In genomic region chr11:44637477-44637876, GRCh38 we compare ENCODE assay signal across 34 cellular contexts.
DNase-seq lines count a peak whose midpoint lies in the region; ATAC-seq and TF ChIP-seq lines count a peak whose summit lies in the region.
"Had no signal": no experiment of that assay in that cellular context is flagged by ENCODE, and none has a peak within 500 bp of the region (broad histone marks: within the 10 kb centered on the region; RNA-seq: fewer than 3 reads in every experiment).

No MANE protein-coding gene starts in this region.

- CTCF ChIA-PET in MCF 10A (lab: Yijun Ruan, JAX), result interaction anchor here (0.5 kb wide), 1 partner anchor 695 kb away, joined by 3 read pairs; no protein-coding TSS in a partner anchor

- ATAC-seq in HG03108 (IDR thresholded peaks at IDR 0.05; ENCODE audit: unreplicated experiment), result no peak
- ATAC-seq: left lung, sciatic nerve had no signal

- H3K9me3 ChIP-seq in breast epithelium, result peaks cover 3 to 5% of the 10 kb centered on the region in 2 donors
- H3K9me3 ChIP-seq: SJCRH30, tibial artery had no signal

- H3K36me3 Mint-ChIP-seq in MCF 10A (ENCODE audit: insufficient read depth, unreplicated experiment) (no peaks in the 10 kb centered on the region), osteocyte (ENCODE audit: unreplicated experiment) (no peaks in the 10 kb centered on the region)
- H3K36me3 Mint-ChIP-seq: activated naive CD8-positive, alpha-beta T cell treated with anti-CD3 and anti-CD28 coated beads for 36 hours; CD4-positive, CD25-positive, alpha-beta regulatory T cell had no signal

- no peaks in the 10 kb centered on the region for H3K27me3 ChIP-seq in breast epithelium
- H3K27me3 ChIP-seq: ascending aorta, SJCRH30 had no signal

- TF ChIP-seq CTCF in MCF 10A (IDR thresholded peaks at IDR 0.05; ENCODE audit: unreplicated experiment) (no peak), breast epithelium (IDR thresholded peaks at IDR 0.05) (no peak), fibroblast of mammary gland (conservative IDR thresholded peaks at IDR 0.05; ENCODE audit: control insufficient read depth, insufficient read depth, low read depth, low read length) (no peak), osteocyte (IDR thresholded peaks at IDR 0.05) (no peak)

- no TSS peak for BruUV-seq in MCF 10A (replicated peaks; lab: Mats Ljungman, UMichigan)

- no peak overlapping the region for H3K27ac ChIP-seq in breast epithelium
- H3K27ac ChIP-seq: 22Rv1, ascending aorta, left lung, SJCRH30, tibial artery, WERI-Rb-1 had no signal

- DNase-seq in MCF 10A (ENCODE audit: unreplicated experiment) (peak; percentile 44), breast epithelium (ENCODE audit: low spot score in 2 of 2) (no peak), SIG-M5 (lab: John Stamatoyannopoulos, UW) (peak; percentile 60), fibroblast of mammary gland (ENCODE audit: low read depth) (peak; percentile 18), osteocyte (ENCODE audit: extremely low spot score, unreplicated experiment) (no peak), AG20443 (ENCODE audit: low spot score) (no peak)
- DNase-seq in central memory CD4-positive, alpha-beta T cell, result no peak
- DNase-seq: activated CD4-positive, alpha-beta T cell treated with anti-CD3 and anti-CD28 coated beads for 48 hours; activated CD8-positive, alpha-beta memory T cell treated with anti-CD3 and anti-CD28 coated beads for 24 hours; activated naive CD8-positive, alpha-beta T cell treated with anti-CD3 and anti-CD28 coated beads for 36 hours; activated T-cell treated with anti-CD3 and anti-CD28 coated beads for 4 hours; Calu3; CD4-positive, CD25-positive, alpha-beta regulatory T cell; cortex of kidney; DMS79; effector memory CD4-positive, alpha-beta T cell; GOT3; HFFc6; islet precursor cell; left lung; mesenchymal stem cell; NCI-H1436; NCI-H2081 treated with DMSO at 0.1 percent for 48 hours; NCI-H2227 treated with DMSO at 0.1 percent for 48 hours; NCI-H526 treated with DMSO at 0.1 percent for 48 hours; SJCRH30; T1000 had no signal

- intact Hi-C loops in MCF 10A (cut with micrococcal nuclease) (no loop called here), breast epithelium (cut with DNase I; ENCODE audit: low total_unique reads) (no loop called here)

- no peak overlapping the region for H3K4me3 ChIP-seq in breast epithelium
- no peak overlapping the region for H3K4me3 ChIP-seq in fibroblast of mammary gland (ENCODE audit: control insufficient read depth, low read depth, low read length)
- H3K4me3 ChIP-seq: ascending aorta, left lung, SJCRH30, tibial artery had no signal

- POLR2A ChIA-PET in MCF 10A (lab: Yijun Ruan, JAX), result interaction anchor here (0.6 kb wide), 1 partner anchor 215 kb away, joined by 3 read pairs; no protein-coding TSS in a partner anchor

- no peaks in the 10 kb centered on the region for H3K9me3 Mint-ChIP-seq in MCF 10A (ENCODE audit: unreplicated experiment)
- H3K9me3 Mint-ChIP-seq in osteocyte (ENCODE audit: unreplicated experiment), result peaks cover under 1% of the 10 kb centered on the region
- H3K9me3 Mint-ChIP-seq: HFFc6 had no signal

- H3K4me1 ChIP-seq in breast epithelium, result peaks cover 0 to 4% of the 10 kb centered on the region in 2 donors

- no peak for TF ChIP-seq POLR2A in breast epithelium (IDR thresholded peaks at IDR 0.05)

- H3K27ac Mint-ChIP-seq in MCF 10A (ENCODE audit: low read depth, unreplicated experiment) (no peak overlapping the region), osteocyte (ENCODE audit: unreplicated experiment) (no peak overlapping the region)
- H3K27ac Mint-ChIP-seq: activated naive CD8-positive, alpha-beta T cell treated with anti-CD3 and anti-CD28 coated beads for 36 hours; CD4-positive, CD25-positive, alpha-beta regulatory T cell; HFFc6; progenitor cell of endocrine pancreas had no signal

- H3K27me3 Mint-ChIP-seq in MCF 10A (ENCODE audit: insufficient read depth, unreplicated experiment), result peaks cover 7% of the 10 kb centered on the region
- H3K27me3 Mint-ChIP-seq in osteocyte (ENCODE audit: unreplicated experiment), result peaks cover 63% of the 10 kb centered on the region

- H3K4me1 Mint-ChIP-seq in MCF 10A (ENCODE audit: insufficient read depth, unreplicated experiment) (peaks cover 7% of the 10 kb centered on the region), osteocyte (ENCODE audit: unreplicated experiment) (peaks cover 7% of the 10 kb centered on the region)

- no peak overlapping the region for H3K4me3 Mint-ChIP-seq in MCF 10A (ENCODE audit: unreplicated experiment)
- H3K4me3 Mint-ChIP-seq in osteocyte (ENCODE audit: unreplicated experiment), result no peak overlapping the region
- H3K4me3 Mint-ChIP-seq: activated naive CD8-positive, alpha-beta T cell treated with anti-CD3 and anti-CD28 coated beads for 36 hours; CD4-positive, CD25-positive, alpha-beta regulatory T cell; HFFc6 had no signal

- H3K36me3 ChIP-seq in breast epithelium, result no peaks in the 10 kb centered on the region
- H3K36me3 ChIP-seq: ascending aorta, left lung, SJCRH30, tibial artery, WERI-Rb-1 had no signal

Comparison
In these comparisons a context has a peak if more than half of its experiments do, and no peak if none do; other contexts are left out.
1. DNase-seq: peak in MCF 10A (single experiment), SIG-M5 (single experiment) and fibroblast of mammary gland (single experiment); none in breast epithelium (0 of 2), central memory CD4-positive, alpha-beta T cell (single experiment), osteocyte (single experiment) and AG20443 (single experiment).